Comparison of ENCODE assay signal across 8 cellular contexts in genomic region chr17:44947461-44948314, GRCh38. TPM values are rescaled to one million over a fixed set of nuclear protein-coding genes. Genes with fewer than 3 reads are reported as not detected.
DNase-seq lines count a peak whose midpoint lies in the region; ATAC-seq and TF ChIP-seq lines count a peak whose summit lies in the region.

Gene KIF18B (minus strand): TSS chr17:44947773. CDS start chr17:44936344, 11,429 bp downstream.

- TF ChIP-seq CTCF in BJ (IDR thresholded peaks at IDR 0.05; ENCODE audit: insufficient read depth, low read depth, low read length) (no peak), choroid plexus epithelial cell (conservative IDR thresholded peaks at IDR 0.05; ENCODE audit: low read depth, low read length) (no peak)

- no peaks in the 10 kb centered on the region for H3K27me3 ChIP-seq in BJ (ENCODE audit: control insufficient read depth, insufficient read depth, low read length)

- peak within 1 kb of the TSS; percentile 88 for H3K27ac Mint-ChIP-seq in activated CD4-positive, alpha-beta T cell treated with anti-CD3 and anti-CD28 coated beads for 36 hours

- DNase-seq in BJ (ENCODE audit: low read depth) (peak; percentile 60), GM19238 (ENCODE audit: insufficient read length, low spot score) (peak; percentile 95), NCI-H524 treated with DMSO at 0.1 percent for 48 hours (lab: John Stamatoyannopoulos, UW) (peak; percentile 93), choroid plexus epithelial cell (ENCODE audit: low read depth) (peak; percentile 96), kidney tubule cell (ENCODE audit: low spot score) (peak; percentile 96)
- DNase-seq in activated CD4-positive, alpha-beta T cell treated with anti-CD3 and anti-CD28 coated beads for 36 hours = peak; percentile 96
- DNase-seq in stimulated activated CD4-positive, alpha-beta T cell treated with anti-CD3 and anti-CD28 coated beads, Interleukin-1b, Interleukin-23, amount 100 ng/mL, for 24 hours (ENCODE audit: low read depth in 4 of 4, low spot score in 1 of 4) = peak; percentile 63 to 95 (median 72)

- H3K27me3 Mint-ChIP-seq in activated CD4-positive, alpha-beta T cell treated with anti-CD3 and anti-CD28 coated beads for 36 hours = no peaks in the 10 kb centered on the region

- CTCF ChIA-PET in BJ (lab: Yijun Ruan, JAX) = no interaction called here
- CTCF ChIA-PET in activated CD4-positive, alpha-beta T cell treated with anti-CD3 and anti-CD28 coated beads for 36 hours (lab: Charles Lee) = interaction anchor here (0.8 to 1.8 kb wide), 2 partner anchors 23 to 73 kb away, joined by 4 to 6 read pairs; no protein-coding TSS in a partner anchor

- H3K4me3 Mint-ChIP-seq in activated CD4-positive, alpha-beta T cell treated with anti-CD3 and anti-CD28 coated beads for 36 hours = peak within 1 kb of the TSS; percentile 90

- H3K36me3 ChIP-seq in BJ (ENCODE audit: control insufficient read depth, insufficient read depth, low read length) = no peaks in the 10 kb centered on the region

- intact Hi-C loops in activated CD4-positive, alpha-beta T cell treated with anti-CD3 and anti-CD28 coated beads for 36 hours (cut with DNase I, micrococcal nuclease) = loop anchor here (1.0 to 5.0 kb wide), 10 partner anchors 21 to 280 kb away; partner anchors contain the start of genes ACBD4 (in 1 of the 2), C1QL1 (in 1 of the 2), EFTUD2 (in 1 of the 2) and NMT1 (in 1 of the 2)

- H3K4me1 Mint-ChIP-seq in activated CD4-positive, alpha-beta T cell treated with anti-CD3 and anti-CD28 coated beads for 36 hours = peaks cover 4% of the 10 kb centered on the region

- ATAC-seq in HG03442 (IDR thresholded peaks at IDR 0.05; ENCODE audit: unreplicated experiment) = peak; percentile 86
- peak; percentile 98 for ATAC-seq in activated CD4-positive, alpha-beta T cell treated with anti-CD3 and anti-CD28 coated beads for 36 hours

- H3K36me3 Mint-ChIP-seq in activated CD4-positive, alpha-beta T cell treated with anti-CD3 and anti-CD28 coated beads for 36 hours (ENCODE audit: low read depth) = peaks cover 12% of the 10 kb centered on the region

- POLR2A ChIA-PET in BJ (lab: Charles Lee) = no interaction called here
- POLR2A ChIA-PET in activated CD4-positive, alpha-beta T cell treated with anti-CD3 and anti-CD28 coated beads for 36 hours (lab: Charles Lee) = interaction anchor here (0.5 to 0.6 kb wide), 2 partner anchors 18 to 246 kb away, joined by 3 read pairs; no protein-coding TSS in a partner anchor

- H3K9me3 Mint-ChIP-seq in activated CD4-positive, alpha-beta T cell treated with anti-CD3 and anti-CD28 coated beads for 36 hours (ENCODE audit: low read depth) = no peaks in the 10 kb centered on the region

- H3K4me3 ChIP-seq in BJ (ENCODE audit: low read depth, low read length) = peak within 1 kb of the TSS; percentile 81
- H3K4me3 ChIP-seq in choroid plexus epithelial cell (ENCODE audit: low read depth, low read length) = peak within 1 kb of the TSS; percentile 90

RNA-seq across cellular contexts. Expression of gene KIF18B, which starts in this region (rescaled TPM):
- 5.5 and 10.6 TPM in 2 replicates for polyA plus RNA-seq in BJ (2011; rRNA removed)
- polyA minus RNA-seq in BJ (2011; rRNA and poly(A)+ RNA removed) = 21.8 and 25.9 TPM in 2 replicates
- 10 to 100 TPM; 38.9 to 48.7 TPM for total RNA-seq in activated CD4-positive, alpha-beta T cell treated with anti-CD3 and anti-CD28 coated beads for 36 hours

Comparison
In these comparisons a context has a peak if more than half of its experiments do, and no peak if none do; other contexts are left out.
1. Peak in every context shown above with its lines: DNase-seq, ATAC-seq and H3K4me3 ChIP-seq.